25 cellular contexts compared by ENCODE assay signal in genomic region chr1:72326494-72326893, GRCh38. TPM values are rescaled to one million over a fixed set of nuclear protein-coding genes. Genes with fewer than 3 reads are reported as not detected.
"Had no signal": no experiment of that assay in that cellular context is flagged by ENCODE, and none has a peak within 500 bp of the region (broad histone marks: within the 10 kb centered on the region; RNA-seq: fewer than 3 reads in every experiment).

No MANE protein-coding gene starts in this region.

- H3K36me3 ChIP-seq: SJCRH30 had no signal

- H3K27ac ChIP-seq: KMS-11, RWPE1, SJCRH30 had no signal

- ATAC-seq: HepG2, K562, Panc1, PC-3, SK-N-SH treated with all-trans-retinoic acid at 6 μM for 48 hours had no signal

- H3K9ac ChIP-seq: KMS-11 had no signal

- H3K9me3 ChIP-seq: SJCRH30 had no signal

- H3K4me1 ChIP-seq: SJCRH30 had no signal

- H3K4me2 ChIP-seq: KMS-11 had no signal

- DNase-seq: Kasumi-1, MM.1S, NCI-H1092 treated with DMSO at 0.1 percent for 48 hours, NCI-H1436, NCI-H187, NCI-H2029, NCI-H2081 treated with DMSO at 0.1 percent for 48 hours, NCI-H2171, NCI-H226, NCI-H446, NCI-H510A, NCI-H524 treated with DMSO at 0.1 percent for 48 hours, NCI-H69, NCI-H774, PC-3, SHP77 treated with DMSO at 0.1 percent for 48 hours, SJCRH30 had no signal

- H3K4me3 ChIP-seq: K562, SJCRH30 had no signal

RNA-seq across cellular contexts. Expression of gene NEGR1, which starts 44.2 kb away (rescaled TPM):
- total RNA-seq: HepG2, K562, OCI-LY7 had no signal
- polyA plus RNA-seq: HepG2, IgD-negative memory B cell, K562 had no signal
